In genomic region chr7:13581097-13581496, GRCh38 we compare ENCODE assay signal across 27 cellular contexts.
"Had no signal": no experiment of that assay in that cellular context is flagged by ENCODE, and none has a peak within 500 bp of the region (broad histone marks: within the 10 kb centered on the region; RNA-seq: fewer than 3 reads in every experiment).

No MANE protein-coding gene starts in this region.

- H3K4me3 ChIP-seq: neural progenitor cell, ovary, psoas muscle, right lobe of liver, sigmoid colon, stomach, thoracic aorta, thyroid gland, tibial nerve, upper lobe of left lung, vagina had no signal

- H3K4me1 Mint-ChIP-seq: nephron; neural progenitor cell; stimulated activated effector memory CD8-positive, alpha-beta T cell treated with anti-CD3 and anti-CD28 coated beads, Interleukin-12 subunit alpha, Interleukin-12 subunit beta, amount 100 ng/mL, for 72 hours; stimulated activated naive B cell treated with anti-CD40 and anti-IgM and Interleukin-4, amounts not matched to agents 10 μg/mL and 1 μg/mL and 100 μg/mL, for 72 hours had no signal

- H3K4me3 Mint-ChIP-seq: nephron; neural progenitor cell; stimulated activated effector memory CD8-positive, alpha-beta T cell treated with anti-CD3 and anti-CD28 coated beads, Interleukin-12 subunit alpha, Interleukin-12 subunit beta, amount 100 ng/mL, for 72 hours; stimulated activated naive B cell treated with anti-CD40 and anti-IgM and Interleukin-4, amounts not matched to agents 10 μg/mL and 1 μg/mL and 100 μg/mL, for 72 hours; stimulated activated naive CD8-positive, alpha-beta T cell treated with anti-CD3 and anti-CD28 coated beads, Interleukin-15, Interleukin-2, amounts not matched to agents 100 ng/mL and 50 ng/mL, for 24 hours had no signal

- H3K36me3 ChIP-seq: neural progenitor cell, ovary, right lobe of liver, sigmoid colon, stomach, thoracic aorta, thyroid gland, tibial nerve, upper lobe of left lung, vagina had no signal

- H3K27ac Mint-ChIP-seq: neural progenitor cell; progenitor cell of endocrine pancreas; stimulated activated effector memory CD8-positive, alpha-beta T cell treated with anti-CD3 and anti-CD28 coated beads, Interleukin-12 subunit alpha, Interleukin-12 subunit beta, amount 100 ng/mL, for 72 hours; stimulated activated naive B cell treated with anti-CD40 and anti-IgM and Interleukin-4, amounts not matched to agents 10 μg/mL and 1 μg/mL and 100 μg/mL, for 72 hours; stimulated activated naive CD8-positive, alpha-beta T cell treated with anti-CD3 and anti-CD28 coated beads, Interleukin-15, Interleukin-2, amounts not matched to agents 100 ng/mL and 50 ng/mL, for 24 hours had no signal

- H3K9me3 Mint-ChIP-seq: stimulated activated effector memory CD8-positive, alpha-beta T cell treated with anti-CD3 and anti-CD28 coated beads, Interleukin-12 subunit alpha, Interleukin-12 subunit beta, amount 100 ng/mL, for 72 hours had no signal

- H3K4me2 ChIP-seq: neural progenitor cell had no signal

- H3K4me1 ChIP-seq: neural progenitor cell, parathyroid adenoma, psoas muscle, right lobe of liver, sigmoid colon, stomach, thyroid gland, tibial nerve, upper lobe of left lung, vagina had no signal

- H3K36me3 Mint-ChIP-seq: neural progenitor cell; stimulated activated effector memory CD8-positive, alpha-beta T cell treated with anti-CD3 and anti-CD28 coated beads, Interleukin-12 subunit alpha, Interleukin-12 subunit beta, amount 100 ng/mL, for 72 hours; stimulated activated naive B cell treated with anti-CD40 and anti-IgM and Interleukin-4, amounts not matched to agents 10 μg/mL and 1 μg/mL and 100 μg/mL, for 72 hours had no signal

- DNase-seq: occipital lobe; ovary; posterior cingulate gyrus; psoas muscle; right cardiac atrium; right lobe of liver; sigmoid colon; small intestine; stimulated activated CD4-positive, alpha-beta T cell treated with anti-CD3 and anti-CD28 coated beads, Interleukin-15, amount 100 ng/mL, for 24 hours; stimulated activated CD4-positive, alpha-beta T cell treated with anti-CD3 and anti-CD28 coated beads, Interleukin-2, amount 100 ng/mL, for 24 hours; stimulated activated CD4-positive, alpha-beta T cell treated with anti-CD3 and anti-CD28 coated beads, Interleukin-2, amount 100 ng/mL, for 48 hours; stimulated activated CD4-positive, alpha-beta T cell treated with anti-CD3 and anti-CD28 coated beads, Interleukin-4, amount 100 ng/mL, for 24 hours; stimulated activated naive B cell treated with anti-CD40 and anti-IgM and Interleukin-4, amounts not matched to agents 10 μg/mL and 1 μg/mL and 100 μg/mL, for 72 hours; stimulated activated naive CD4-positive, alpha-beta T cell treated with Interleukin-2 at 50 U/mL for 16 hours; stomach; thyroid gland; trophoblast cell; upper lobe of left lung had no signal

- ATAC-seq: psoas muscle; right cardiac atrium; right lobe of liver; stimulated activated effector memory CD8-positive, alpha-beta T cell treated with anti-CD3 and anti-CD28 coated beads, Interleukin-12 subunit alpha, Interleukin-12 subunit beta, amount 100 ng/mL, for 72 hours; stimulated activated naive B cell treated with anti-CD40 and anti-IgM and Interleukin-4, amounts not matched to agents 10 μg/mL and 1 μg/mL and 100 μg/mL, for 72 hours had no signal

- H3K27me3 Mint-ChIP-seq: progenitor cell of endocrine pancreas; stimulated activated naive B cell treated with anti-CD40 and anti-IgM and Interleukin-4, amounts not matched to agents 10 μg/mL and 1 μg/mL and 100 μg/mL, for 72 hours; stimulated activated naive CD8-positive, alpha-beta T cell treated with anti-CD3 and anti-CD28 coated beads, Interleukin-15, Interleukin-2, amounts not matched to agents 100 ng/mL and 50 ng/mL, for 24 hours had no signal

- H3K79me2 ChIP-seq: parathyroid adenoma had no signal

- H3K9ac ChIP-seq: neural progenitor cell, parathyroid adenoma had no signal

- H3K9me3 ChIP-seq: ovary, psoas muscle, right lobe of liver, sigmoid colon, thoracic aorta, thyroid gland, tibial nerve, upper lobe of left lung, vagina had no signal

- H2AFZ ChIP-seq: neural progenitor cell, parathyroid adenoma had no signal

- H3K27ac ChIP-seq: neural progenitor cell, ovary, parathyroid adenoma, psoas muscle, right lobe of liver, sigmoid colon, stomach, thoracic aorta, thyroid gland, tibial nerve, upper lobe of left lung, vagina had no signal

- H3K27me3 ChIP-seq: neural progenitor cell, ovary, right lobe of liver, sigmoid colon, stomach, thyroid gland, tibial nerve, upper lobe of left lung, vagina had no signal
